In genomic region chr6:45502446-45502845, GRCh38 we compare ENCODE assay signal across 26 cellular contexts.
A peak's percentile ranks its signal among the peaks of the same experiment; 100 is the strongest.
DNase-seq lines count a peak whose midpoint lies in the region; ATAC-seq, FAIRE-seq and TF ChIP-seq lines count a peak whose summit lies in the region.
"Had no signal": no experiment of that assay in that cellular context is flagged by ENCODE, and none has a peak within 500 bp of the region (broad histone marks: within the 10 kb centered on the region; RNA-seq: fewer than 3 reads in every experiment).

No MANE protein-coding gene starts in this region.

- no peak overlapping the region for H4K8ac ChIP-seq in H1 (ENCODE audit: extremely low read depth, insufficient read depth, low read length)

- no peaks in the 10 kb centered on the region for H3K36me3 ChIP-seq in H1 (ENCODE audit: control insufficient read depth in 2 of 4, insufficient read depth in 4 of 4, low read length in 3 of 4)
- H3K36me3 ChIP-seq: BE2C, MG63 had no signal

- TF ChIP-seq CTCF in H1 (IDR thresholded peaks at IDR 0.05; ENCODE audit: control extremely low read depth in 1 of 3, insufficient read depth in 1 of 3, low read depth in 1 of 3, low read length in 3 of 3) (no peak), foreskin keratinocyte (conservative IDR thresholded peaks at IDR 0.05) (no peak)

- H3K18ac ChIP-seq in H1 (ENCODE audit: extremely low read depth, low read length): 0 out of 2 replicates have a peak overlapping the region, but pooled peaks have one; percentile 16

- H3K23me2 ChIP-seq in H1 (ENCODE audit: low read depth, low read length): no peaks in the 10 kb centered on the region

- peaks cover 40% of the 10 kb centered on the region for H3K4me1 Mint-ChIP-seq in activated T-cell treated with anti-CD3 and anti-CD28 coated beads, Interleukin-2, amount 50 U/mL, for 72 hours (ENCODE audit: low read depth)
- H3K4me1 Mint-ChIP-seq in stimulated activated effector memory CD8-positive, alpha-beta T cell treated with anti-CD3 and anti-CD28 coated beads, Interleukin-12 subunit alpha, Interleukin-12 subunit beta, amount 100 ng/mL, for 72 hours: peaks cover 60% of the 10 kb centered on the region

- H3K9me3 Mint-ChIP-seq in activated T-cell treated with anti-CD3 and anti-CD28 coated beads, Interleukin-2, amount 50 U/mL, for 72 hours: no peaks in the 10 kb centered on the region
- H3K9me3 Mint-ChIP-seq in stimulated activated effector memory CD8-positive, alpha-beta T cell treated with anti-CD3 and anti-CD28 coated beads, Interleukin-12 subunit alpha, Interleukin-12 subunit beta, amount 100 ng/mL, for 72 hours: no peaks in the 10 kb centered on the region
- H3K9me3 Mint-ChIP-seq: CD14-positive monocyte had no signal

- TF ChIP-seq RAD21 in H1 (IDR thresholded peaks at IDR 0.05 in 1 of 2, conservative IDR thresholded peaks at IDR 0.05 in 1 of 2; ENCODE audit: low read depth in 2 of 2, low read length in 2 of 2): no peak

- H3K27me3 ChIP-seq in H1 (replicated peaks in 1 of 4; ENCODE audit: control insufficient read depth in 3 of 4, extremely low read depth in 1 of 4, insufficient read depth in 3 of 4, low read length in 3 of 4) (no peaks in the 10 kb centered on the region), foreskin keratinocyte (no peaks in the 10 kb centered on the region)
- H3K27me3 ChIP-seq: BE2C, MG63 had no signal

- TF ChIP-seq EP300 in H1 (IDR thresholded peaks at IDR 0.05; ENCODE audit: borderline replicate concordance in 1 of 2, low read depth in 2 of 2, low read length in 2 of 2): no peak

- POLR2A ChIA-PET in H1 (lab: Charles Lee; ENCODE audit: partially characterized antibody): no interaction called here

- no peak overlapping the region for H3K56ac ChIP-seq in H1 (replicated peaks; ENCODE audit: insufficient read length, low read depth, low read length)

- H2BK120ac ChIP-seq in H1 (replicated peaks; ENCODE audit: low read depth, low read length): no peak overlapping the region

- H3K4me3 ChIP-seq in H1 (ENCODE audit: extremely low read depth in 1 of 4, insufficient read depth in 2 of 4, low read depth in 3 of 4, low read length in 4 of 4): no peak overlapping the region
- H3K4me3 ChIP-seq: MG63, SK-N-MC had no signal

- H3K4me3 Mint-ChIP-seq in activated T-cell treated with anti-CD3 and anti-CD28 coated beads, Interleukin-2, amount 50 U/mL, for 72 hours: no peak overlapping the region
- no peak overlapping the region for H3K4me3 Mint-ChIP-seq in stimulated activated effector memory CD8-positive, alpha-beta T cell treated with anti-CD3 and anti-CD28 coated beads, Interleukin-12 subunit alpha, Interleukin-12 subunit beta, amount 100 ng/mL, for 72 hours
- H3K4me3 Mint-ChIP-seq: CD14-positive monocyte had no signal

- H3K27me3 Mint-ChIP-seq in activated T-cell treated with anti-CD3 and anti-CD28 coated beads, Interleukin-2, amount 50 U/mL, for 72 hours (ENCODE audit: low read depth): no peaks in the 10 kb centered on the region

- no peaks in the 10 kb centered on the region for H3K79me2 ChIP-seq in H1 (ENCODE audit: control insufficient read depth in 1 of 2, insufficient read depth in 2 of 2, low read length in 2 of 2)

- peak overlapping the region; percentile 11 for H3K27ac Mint-ChIP-seq in activated T-cell treated with anti-CD3 and anti-CD28 coated beads, Interleukin-2, amount 50 U/mL, for 72 hours
- H3K27ac Mint-ChIP-seq in stimulated activated effector memory CD8-positive, alpha-beta T cell treated with anti-CD3 and anti-CD28 coated beads, Interleukin-12 subunit alpha, Interleukin-12 subunit beta, amount 100 ng/mL, for 72 hours: peak overlapping the region; percentile 58

- no peak overlapping the region for H4K91ac ChIP-seq in H1 (replicated peaks; ENCODE audit: insufficient read length, low read length)

- no peaks in the 10 kb centered on the region for H3K79me1 ChIP-seq in H1 (ENCODE audit: low read depth, low read length)

- no peak for TF ChIP-seq POLR2A in H1 (IDR thresholded peaks at IDR 0.05; ENCODE audit: control extremely low read depth in 1 of 2, low read depth in 2 of 2, low read length in 2 of 2)

- H3K4ac ChIP-seq in H1 (replicated peaks; ENCODE audit: insufficient read length, low read depth, low read length): no peak overlapping the region

- CTCF ChIA-PET in H1 (lab: Charles Lee; ENCODE audit: partially characterized antibody): interaction anchor here (0.6 to 3.2 kb wide), 11 partner anchors 12 to 607 kb away, joined by 3 to 38 read pairs (median 5); no protein-coding TSS in a partner anchor

- no peaks in the 10 kb centered on the region for H4K20me1 ChIP-seq in H1 (replicated peaks in 1 of 2; ENCODE audit: control insufficient read depth in 1 of 2, insufficient read depth in 2 of 2, low read length in 2 of 2)

- H3K4me1 ChIP-seq in H1 (replicated peaks in 1 of 4; ENCODE audit: control insufficient read depth in 3 of 4, insufficient read depth in 4 of 4, low read length in 3 of 4): peaks cover 2 to 8% (median 7%) of the 10 kb centered on the region in 4 experiments; a peak in 6 of 7 replicates
- no peaks in the 10 kb centered on the region for H3K4me1 ChIP-seq in foreskin keratinocyte
- H3K4me1 ChIP-seq: BE2C had no signal

- H2BK5ac ChIP-seq in H1 (ENCODE audit: low read depth, low read length): no peak overlapping the region

- no peak overlapping the region for H3K27ac ChIP-seq in H1 (ENCODE audit: low read depth, low read length)
- no peak overlapping the region for H3K27ac ChIP-seq in foreskin keratinocyte
- H3K27ac ChIP-seq: SK-N-MC had no signal

- no peak overlapping the region for H2BK15ac ChIP-seq in H1 (ENCODE audit: low read length)

- H3K23ac ChIP-seq in H1 (ENCODE audit: insufficient read length): no peak overlapping the region

- no peak for FAIRE-seq in H1 (lab: Jason Lieb, UNC)
- FAIRE-seq: GM12892 had no signal

- H2BK20ac ChIP-seq in H1 (ENCODE audit: low read length): no peak overlapping the region

- peaks cover 13 to 44% of the 10 kb centered on the region in 2 donors for H3K36me3 Mint-ChIP-seq in activated T-cell treated with anti-CD3 and anti-CD28 coated beads, Interleukin-2, amount 50 U/mL, for 72 hours (ENCODE audit: insufficient read depth in 2 of 2)
- peaks cover 73% of the 10 kb centered on the region for H3K36me3 Mint-ChIP-seq in stimulated activated effector memory CD8-positive, alpha-beta T cell treated with anti-CD3 and anti-CD28 coated beads, Interleukin-12 subunit alpha, Interleukin-12 subunit beta, amount 100 ng/mL, for 72 hours

- no peak overlapping the region for H2AFZ ChIP-seq in H1 (ENCODE audit: low read length)

- H4K5ac ChIP-seq in H1 (ENCODE audit: insufficient read length, low read depth, low read length): no peak overlapping the region

- H2BK12ac ChIP-seq in H1 (ENCODE audit: low read depth, low read length): no peak overlapping the region

- no peak for ATAC-seq in activated T-cell treated with anti-CD3 and anti-CD28 coated beads, Interleukin-2, amount 50 U/mL, for 72 hours (replicated peaks in 1 of 2)
- no peak for ATAC-seq in stimulated activated effector memory CD8-positive, alpha-beta T cell treated with anti-CD3 and anti-CD28 coated beads, Interleukin-12 subunit alpha, Interleukin-12 subunit beta, amount 100 ng/mL, for 72 hours
- ATAC-seq in foreskin keratinocyte: no peak
- ATAC-seq: HCT116, Panc1 had no signal

- no peaks in the 10 kb centered on the region for H3K9me3 ChIP-seq in H1 (ENCODE audit: insufficient read depth in 2 of 2, low read depth in 1 of 2, low read length in 1 of 2)
- H3K9me3 ChIP-seq: BE2C, MG63 had no signal

- DNase-seq in activated T-cell treated with anti-CD3 and anti-CD28 coated beads, Interleukin-2, amount 50 U/mL, for 72 hours: no peak
- no peak for DNase-seq in activated T-cell treated with anti-CD3 and anti-CD28 coated beads, Interleukin-2, amount 50 U/mL, for 1 hour
- DNase-seq in H1 (ENCODE audit: low read depth in 1 of 2, low spot score in 2 of 2): no peak
- peak; percentile 30 for DNase-seq in myocyte (ENCODE audit: low read depth)
- DNase-seq in stimulated activated effector memory CD8-positive, alpha-beta T cell treated with anti-CD3 and anti-CD28 coated beads, Interleukin-12 subunit alpha, Interleukin-12 subunit beta, amount 100 ng/mL, for 72 hours (ENCODE audit: low spot score in 2 of 2): no peak
- DNase-seq in CD1c-positive myeloid dendritic cell (ENCODE audit: extremely low spot score): no peak
- no peak for DNase-seq in foreskin keratinocyte
- DNase-seq in superior temporal gyrus (ENCODE audit: extremely low spot score): no peak
- DNase-seq: 8988T, ACHN, BE2C, Calu3, DMS79 treated with DMSO at 0.1 percent for 48 hours, GOT3, Karpas-422, MG63, NCI-H1694, NCI-H2029 treated with DMSO at 0.1 percent for 48 hours, NCI-H446 treated with DMSO at 0.1 percent for 48 hours, NCI-H526, SHP77 treated with DMSO at 0.1 percent for 48 hours had no signal

- no peak overlapping the region for H3K9ac ChIP-seq in H1 (replicated peaks in 1 of 4; ENCODE audit: extremely low read depth in 1 of 4, low read depth in 3 of 4, low read length in 3 of 4)

- H3K14ac ChIP-seq in H1 (ENCODE audit: insufficient read length): no peak overlapping the region

- H2AK5ac ChIP-seq in H1 (ENCODE audit: low read depth, low read length): no peak overlapping the region

- 94% methylated on average over 6 of the region's 6 CpGs; no CpG with 5 or more reads in 1 of the 2 experiments for WGBS in H1 (ENCODE audit: extremely low coverage in 1 of 2, insufficient coverage in 1 of 2, insufficient read length in 1 of 2, insufficient replicate concordance in 2 of 2, low coverage in 1 of 2, low lambda C conversion rate in 2 of 2, missing lambda C conversion rate in 1 of 2), 2 experiments

- no peak overlapping the region for H3K4me2 ChIP-seq in H1 (ENCODE audit: insufficient read depth in 1 of 2, low read depth in 2 of 2, low read length in 2 of 2)

TF ChIP-seq in H1, 55 proteins besides CTCF, POLR2A, EP300 and RAD21:
- TF ChIP-seq JUND (IDR thresholded peaks at IDR 0.05; ENCODE audit: low read length) (no peak), CREB1 (IDR thresholded peaks at IDR 0.05) (no peak), SIRT6 (IDR thresholded peaks at IDR 0.05; ENCODE audit: low read length) (no peak), RNF2 (IDR thresholded peaks at IDR 0.05; ENCODE audit: borderline replicate concordance, low read depth, low read length, missing control alignments, poor library complexity, severe bottlenecking) (no peak), USF2 (IDR thresholded peaks at IDR 0.05; ENCODE audit: low read length) (no peak), TEAD4 (IDR thresholded peaks at IDR 0.05; ENCODE audit: low read depth, low read length) (no peak), BACH1 (IDR thresholded peaks at IDR 0.05; ENCODE audit: low read length) (no peak), FOSL1 (IDR thresholded peaks at IDR 0.05; ENCODE audit: insufficient read depth, low read depth, low read length) (no peak)
